Comparison of ENCODE assay signal across 9 cellular contexts in the genomic region with DNA sequence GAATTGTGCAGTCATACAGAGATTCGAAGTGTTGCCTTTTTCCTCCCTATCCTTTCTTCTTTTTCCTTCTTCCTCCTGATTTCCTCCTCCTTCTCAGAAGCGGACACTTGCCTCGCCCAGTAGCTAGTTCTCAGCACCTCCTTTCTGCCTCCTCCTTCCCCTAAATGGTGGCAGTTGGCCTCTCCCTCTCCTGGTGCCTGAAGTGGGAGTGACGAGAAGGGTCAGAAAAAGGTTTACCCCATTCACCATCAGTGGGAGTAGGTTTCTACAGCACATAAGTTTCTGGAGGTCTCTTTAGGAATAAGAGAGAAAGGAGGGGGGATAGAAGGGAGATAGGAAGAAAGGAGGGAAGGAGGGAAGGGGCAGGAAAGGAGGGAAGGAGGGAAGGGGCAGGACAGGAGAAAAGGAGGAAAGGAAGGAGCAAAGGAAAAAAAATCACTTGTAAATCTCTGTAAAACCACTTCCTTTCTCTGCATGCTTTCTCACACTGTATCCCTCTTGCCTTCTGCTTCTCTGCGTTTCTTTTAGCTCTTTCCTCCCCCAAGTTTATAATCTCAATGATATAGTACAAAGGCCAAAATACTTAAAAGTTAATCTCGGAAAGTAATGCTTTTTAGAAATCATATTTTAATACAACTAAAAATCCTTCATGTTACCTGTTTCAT. TPM values are rescaled to one million over a fixed set of nuclear protein-coding genes. Genes with fewer than 3 reads are reported as not detected.
DNase-seq lines count a peak whose midpoint lies in the region; ATAC-seq and TF ChIP-seq lines count a peak whose summit lies in the region.
"Had no signal": no experiment of that assay in that cellular context is flagged by ENCODE, and none has a peak within 500 bp of the region (broad histone marks: within the 10 kb centered on the region; RNA-seq: fewer than 3 reads in every experiment).

No MANE protein-coding gene starts in this region.

- no peak for TF ChIP-seq POLR2A in esophagus squamous epithelium (IDR thresholded peaks at IDR 0.05)

- peak overlapping the region; percentile 61 for H4K8ac ChIP-seq in trophoblast cell (ENCODE audit: low read depth, low read length)

- no peak overlapping the region for H2AK5ac ChIP-seq in trophoblast cell (ENCODE audit: low read length)

- no peaks in the 10 kb centered on the region for H3K9me3 ChIP-seq in esophagus squamous epithelium
- H3K9me3 ChIP-seq in trophoblast cell (ENCODE audit: insufficient read depth, low read depth, low read length): no peaks in the 10 kb centered on the region

- H3K27ac Mint-ChIP-seq in IgD-negative memory B cell: peak overlapping the region in 2 of 3 donors; percentile 9 to 93

- H3K4me1 Mint-ChIP-seq in IgD-negative memory B cell: peaks cover 42 to 60% (median 43%) of the 10 kb centered on the region in 3 donors

- no peak for TF ChIP-seq CTCF in esophagus squamous epithelium (IDR thresholded peaks at IDR 0.05)

- peak overlapping the region in 3 of 4 donors; percentile 76 to 92 (median 82) for H3K4me3 Mint-ChIP-seq in IgD-negative memory B cell

- H3K4me1 ChIP-seq in ACC112 (ENCODE audit: control insufficient read depth, insufficient read depth, low read length, unreplicated experiment) (peaks cover 34% of the 10 kb centered on the region), esophagus squamous epithelium (peaks cover 0 to 37% (median 0%) of the 10 kb centered on the region in 3 donors), trophoblast cell (ENCODE audit: control insufficient read depth in 1 of 2, insufficient read depth in 2 of 2, low read length in 2 of 2) (peaks cover 0 to 3% of the 10 kb centered on the region in 2 experiments)

- H3K27me3 ChIP-seq in ACC112 (ENCODE audit: insufficient read depth, low read length): no peaks in the 10 kb centered on the region
- H3K27me3 ChIP-seq in esophagus squamous epithelium: no peaks in the 10 kb centered on the region
- H3K27me3 ChIP-seq in trophoblast cell (ENCODE audit: insufficient read depth, low read length): no peaks in the 10 kb centered on the region

- peak overlapping the region; percentile 21 for H3K14ac ChIP-seq in trophoblast cell (ENCODE audit: low read length)

- H4K12ac ChIP-seq in trophoblast cell (ENCODE audit: low read depth, low read length): no peak overlapping the region

- H2AFZ ChIP-seq in ACC112 (ENCODE audit: low read length, unreplicated experiment): peak overlapping the region; percentile 62
- peak overlapping the region; percentile 14 for H2AFZ ChIP-seq in trophoblast cell (ENCODE audit: insufficient read depth, low read length, poor library complexity)

- no peaks in the 10 kb centered on the region for H3K9me3 Mint-ChIP-seq in IgD-negative memory B cell

- ATAC-seq in HG02623 (IDR thresholded peaks at IDR 0.05; ENCODE audit: unreplicated experiment) (no peak), HG03521 (IDR thresholded peaks at IDR 0.05; ENCODE audit: unreplicated experiment) (no peak)

- intact Hi-C loops in esophagus squamous epithelium (cut with DNase I): loop anchor here (5.0 kb wide), 1 partner anchor 398 kb away; no protein-coding TSS in a partner anchor

- H3K4me3 ChIP-seq in ACC112 (ENCODE audit: low read depth, low read length) (no peak overlapping the region), esophagus squamous epithelium (no peak overlapping the region), trophoblast cell (ENCODE audit: low read depth, low read length) (no peak overlapping the region)

- no peak overlapping the region for H3K4ac ChIP-seq in trophoblast cell (ENCODE audit: low read depth, low read length)

- H3K79me2 ChIP-seq in ACC112 (ENCODE audit: control insufficient read depth, insufficient read depth, low read length, unreplicated experiment) (no peaks in the 10 kb centered on the region), trophoblast cell (ENCODE audit: control insufficient read depth, insufficient read depth, low read length, poor library complexity) (no peaks in the 10 kb centered on the region)

- peaks cover 6% of the 10 kb centered on the region for H3K79me1 ChIP-seq in trophoblast cell (ENCODE audit: low read length)

- H2BK5ac ChIP-seq in trophoblast cell (ENCODE audit: low read depth, low read length, poor library complexity): peak overlapping the region; percentile 32

- peak overlapping the region; percentile 67 for H2BK12ac ChIP-seq in trophoblast cell (ENCODE audit: low read length)

- H4K91ac ChIP-seq in trophoblast cell (ENCODE audit: low read depth, low read length): peak overlapping the region; percentile 67

- H3K9ac ChIP-seq in trophoblast cell (ENCODE audit: low read length): no peak overlapping the region

- no peak overlapping the region for H3K4me2 ChIP-seq in trophoblast cell (ENCODE audit: low read length)

- peak overlapping the region; percentile 54 for H2BK120ac ChIP-seq in trophoblast cell (ENCODE audit: insufficient read depth, low read length, poor library complexity)

- H3K36me3 Mint-ChIP-seq in IgD-negative memory B cell: peaks cover 6% of the 10 kb centered on the region

- no peak overlapping the region for H3K23ac ChIP-seq in trophoblast cell (ENCODE audit: low read length)

- no peaks in the 10 kb centered on the region for H3K36me3 ChIP-seq in ACC112 (ENCODE audit: insufficient read depth, low read length)
- no peaks in the 10 kb centered on the region for H3K36me3 ChIP-seq in esophagus squamous epithelium
- no peaks in the 10 kb centered on the region for H3K36me3 ChIP-seq in trophoblast cell (ENCODE audit: control insufficient read depth in 1 of 2, insufficient read depth in 2 of 2, low read length in 2 of 2)

- no peak overlapping the region for H3K18ac ChIP-seq in trophoblast cell (ENCODE audit: low read length)

- 65 to 71% methylated on average over 5 to 6 of the region's 6 CpGs for WGBS in esophagus squamous epithelium, 2 donors
- no CpG with 5 or more reads among the region's 6 CpGs for WGBS in trophoblast cell (ENCODE audit: extremely low coverage, insufficient coverage, insufficient read length)

- H3K27ac ChIP-seq in ACC112 (ENCODE audit: low read depth, low read length) (no peak overlapping the region), esophagus squamous epithelium (peak overlapping the region in 3 of 4 donors; percentile 29 to 83 (median 60)), trophoblast cell (ENCODE audit: low read depth, low read length) (peak overlapping the region; percentile 23)

- H3K27me3 Mint-ChIP-seq in IgD-negative memory B cell: no peaks in the 10 kb centered on the region

- DNase-seq in esophagus squamous epithelium (lab: John Stamatoyannopoulos, UW) (no peak), trophoblast cell (no peak), SIG-M5 treated with dmso at 0.1 percent for 504 hours (lab: John Stamatoyannopoulos, UW; ENCODE audit: unreplicated experiment) (no peak)
- DNase-seq in NK-92 treated with Interleukin-12 subunit alpha and Interleukin-12 subunit beta, amount 100 ng/mL, for 24 hours (lab: John Stamatoyannopoulos, UW): no peak
- DNase-seq: activated effector memory CD4-positive, alpha-beta T cell treated with anti-CD3 and anti-CD28 coated beads, Interleukin-2, amount 50 U/mL, for 16 hours had no signal

RNA-seq across cellular contexts. Expression of gene C1orf105, which starts 20.3 kb away (rescaled TPM):
- not detected for polyA plus RNA-seq in IgD-negative memory B cell
- not detected for total RNA-seq in esophagus squamous epithelium
- 36.7 and 38.1 TPM in 2 replicates for polyA plus RNA-seq in trophoblast cell (2013)

RNA-seq across cellular contexts. Expression of gene PIGC, which starts 43.7 kb away (rescaled TPM):
- polyA plus RNA-seq in IgD-negative memory B cell: 79.0 TPM
- total RNA-seq in esophagus squamous epithelium: 10 to 100 TPM; 10.8 to 23.1 (median 18.1) TPM
- polyA plus RNA-seq in trophoblast cell (2013): 24.8 and 24.9 TPM in 2 replicates
